2 cellular contexts compared by ENCODE assay signal in genomic region chr14:94396628-94397210, GRCh38.
TF ChIP-seq lines count a peak whose summit lies in the region.

No MANE protein-coding gene starts in this region.

TF ChIP-seq in GM23338, 12 proteins besides CTCF, POLR2A, EP300 and RAD21:
- TF ChIP-seq ZNF114 (CRISPR knock-in tag; IDR thresholded peaks at IDR 0.05) (no peak), REST (IDR thresholded peaks at IDR 0.05; ENCODE audit: unreplicated experiment) (no peak), POLR2AphosphoS5 (IDR thresholded peaks at IDR 0.05; ENCODE audit: low read depth) (no peak), EZH2phosphoT487 (IDR thresholded peaks at IDR 0.05; ENCODE audit: unreplicated experiment) (no peak), CREB1 (CRISPR knock-in tag; IDR thresholded peaks at IDR 0.05; ENCODE audit: low read depth) (no peak), STAT1 (IDR thresholded peaks at IDR 0.05; ENCODE audit: unreplicated experiment) (no peak), NANOG (IDR thresholded peaks at IDR 0.05; ENCODE audit: borderline replicate concordance) (no peak), ZNF331 (CRISPR knock-in tag; IDR thresholded peaks at IDR 0.05; ENCODE audit: low read depth) (no peak), EZH2 (IDR thresholded peaks at IDR 0.05; ENCODE audit: low read depth, unreplicated experiment) (no peak), ETS1 (IDR thresholded peaks at IDR 0.05) (no peak), ZNF462 (CRISPR knock-in tag; IDR thresholded peaks at IDR 0.05) (no peak), JUNB (IDR thresholded peaks at IDR 0.05; ENCODE audit: unreplicated experiment) (no peak)
TF ChIP-seq in GM23338: peak in this region for 0.

TF ChIP-seq in HepG2, 621 proteins besides CTCF, POLR2A, EP300 and RAD21:
- 0 out of 2 replicates have a peak, but pooled peaks have one; percentile 16 for TF ChIP-seq RBFOX2 (IDR thresholded peaks at IDR 0.05; ENCODE audit: low read depth, low read length)
- TF ChIP-seq ZNF713 (CRISPR knock-in tag; IDR thresholded peaks at IDR 0.05), result no peak
